In the genomic region with DNA sequence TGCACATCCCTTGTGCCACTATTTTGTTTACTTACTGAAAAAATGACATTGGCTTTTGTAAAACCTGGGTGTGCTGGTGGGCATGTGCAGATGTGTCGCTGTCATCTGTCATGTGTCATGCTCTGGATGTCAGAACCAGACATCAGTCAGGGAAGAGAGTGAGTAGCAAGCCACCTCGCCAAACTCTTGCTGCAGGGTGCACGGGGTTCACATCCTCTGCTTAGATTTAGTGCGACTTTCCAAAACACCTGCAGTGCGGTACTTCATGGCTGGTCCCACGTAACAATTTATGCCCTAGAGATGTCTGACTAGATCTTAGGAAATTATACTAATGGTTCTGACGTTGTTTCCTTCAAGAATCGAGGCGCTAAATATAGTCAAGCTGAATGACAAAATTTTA, we compare ENCODE assay signal across 9 cellular contexts.
DNase-seq lines count a peak whose midpoint lies in the region; ATAC-seq, FAIRE-seq and TF ChIP-seq lines count a peak whose summit lies in the region.
"Had no signal": no experiment of that assay in that cellular context is flagged by ENCODE, and none has a peak within 500 bp of the region (broad histone marks: within the 10 kb centered on the region; RNA-seq: fewer than 3 reads in every experiment).

No MANE protein-coding gene starts in this region.

- WGBS in A549 (ENCODE audit: missing lambda C conversion rate): 61% methylated on average over 9 of the region's 9 CpGs

- H3K9me3 ChIP-seq in A549 (peaks cover 6% of the 10 kb centered on the region; the same call in 2 of the 3 replicates), breast epithelium (no peaks in the 10 kb centered on the region)

- H3K4me1 Mint-ChIP-seq in natural killer cell treated with Interleukin-12 subunit alpha and Interleukin-12 subunit beta and Interleukin-15 and Interleukin-18, amount 100 ng/mL, for 72 hours (ENCODE audit: low read depth in 2 of 2): peaks cover 25 to 38% of the 10 kb centered on the region in 2 donors

- no peak for TF ChIP-seq EP300 in A549 (IDR thresholded peaks at IDR 0.05)

- H3K27ac ChIP-seq in A549 (peak overlapping the region; percentile 84 to 89), breast epithelium (peak overlapping the region; percentile 88 to 89)

- no peaks in the 10 kb centered on the region for H3K36me3 ChIP-seq in breast epithelium

- TF ChIP-seq POLR2A in A549 (IDR thresholded peaks at IDR 0.05; ENCODE audit: low read length) (no peak), breast epithelium (IDR thresholded peaks at IDR 0.05) (no peak)

- peaks cover 11% of the 10 kb centered on the region for H3K36me3 Mint-ChIP-seq in natural killer cell treated with Interleukin-12 subunit alpha and Interleukin-12 subunit beta and Interleukin-15 and Interleukin-18, amount 100 ng/mL, for 72 hours

- POLR2A ChIA-PET in A549 (lab: Yijun Ruan, JAX): interaction anchor here (1.9 to 2.5 kb wide), 2 partner anchors 214 to 318 kb away, joined by 8 to 11 read pairs; no protein-coding TSS in a partner anchor

- intact Hi-C loops in breast epithelium (cut with DNase I; ENCODE audit: low total_unique reads): no loop called here

- CTCF ChIA-PET in A549 (lab: Yijun Ruan, JAX): interaction anchor here (0.6 to 3.6 kb wide), 6 partner anchors 9 to 318 kb away, joined by 3 to 44 read pairs (median 5); no protein-coding TSS in a partner anchor

- H3K27me3 ChIP-seq in breast epithelium: no peaks in the 10 kb centered on the region

- ATAC-seq in A549 (no peak), HG03135 (IDR thresholded peaks at IDR 0.05; ENCODE audit: unreplicated experiment) (no peak), HG02798 (IDR thresholded peaks at IDR 0.05; ENCODE audit: poor library complexity, unreplicated experiment) (no peak)
- ATAC-seq in natural killer cell treated with Interleukin-12 subunit alpha and Interleukin-12 subunit beta and Interleukin-15 and Interleukin-18, amount 100 ng/mL, for 72 hours: peak in 1 of 2 donors; percentile 53

- peak overlapping the region; percentile 76 to 81 for H3K27ac Mint-ChIP-seq in natural killer cell treated with Interleukin-12 subunit alpha and Interleukin-12 subunit beta and Interleukin-15 and Interleukin-18, amount 100 ng/mL, for 72 hours

- DNase-seq in A549 (ENCODE audit: low read depth in 1 of 2, low spot score in 1 of 2) (no peak), T-helper 2 cell (peak in 3 of 5 experiments; percentile 11 to 55 (median 39)), breast epithelium (ENCODE audit: low spot score in 2 of 2) (no peak), NCI-H1417 (lab: John Stamatoyannopoulos, UW) (no peak), pons (ENCODE audit: low spot score) (no peak)
- no peak for DNase-seq in natural killer cell treated with Interleukin-12 subunit alpha and Interleukin-12 subunit beta and Interleukin-15 and Interleukin-18, amount 100 ng/mL, for 72 hours (ENCODE audit: low spot score)
- DNase-seq: NCI-H226 had no signal

- FAIRE-seq in A549 (lab: Jason Lieb, UNC): no peak

- H3K4me2 ChIP-seq in A549: peak overlapping the region; percentile 76

- H3K27me3 Mint-ChIP-seq in natural killer cell treated with Interleukin-12 subunit alpha and Interleukin-12 subunit beta and Interleukin-15 and Interleukin-18, amount 100 ng/mL, for 72 hours: no peaks in the 10 kb centered on the region

- no peak for TF ChIP-seq RAD21 in A549 (conservative IDR thresholded peaks at IDR 0.05 in 1 of 2, IDR thresholded peaks at IDR 0.05 in 1 of 2)

- H3K4me3 ChIP-seq in A549 (no peak overlapping the region), breast epithelium (no peak overlapping the region)

- H3K4me1 ChIP-seq in A549: peaks cover 44% of the 10 kb centered on the region
- peaks cover 0 to 10% of the 10 kb centered on the region in 2 donors for H3K4me1 ChIP-seq in breast epithelium

- TF ChIP-seq CTCF in A549 (IDR thresholded peaks at IDR 0.05) (no peak), breast epithelium (IDR thresholded peaks at IDR 0.05) (no peak)

- peaks cover 2% of the 10 kb centered on the region for H3K9me3 Mint-ChIP-seq in natural killer cell treated with Interleukin-12 subunit alpha and Interleukin-12 subunit beta and Interleukin-15 and Interleukin-18, amount 100 ng/mL, for 72 hours

- peak overlapping the region; percentile 75 for H3K4me3 Mint-ChIP-seq in natural killer cell treated with Interleukin-12 subunit alpha and Interleukin-12 subunit beta and Interleukin-15 and Interleukin-18, amount 100 ng/mL, for 72 hours

TF ChIP-seq in A549, 52 proteins besides CTCF, POLR2A, EP300 and RAD21:
- TF ChIP-seq KDM5A (IDR thresholded peaks at IDR 0.05) (no peak), CHD2 (IDR thresholded peaks at IDR 0.05; ENCODE audit: low read length, partially characterized antibody) (no peak), ZSCAN20 (CRISPR knock-in tag; IDR thresholded peaks at IDR 0.05) (no peak), ESRRA (IDR thresholded peaks at IDR 0.05; ENCODE audit: borderline replicate concordance, low read length) (no peak)
- TF ChIP-seq, protein P1, sequence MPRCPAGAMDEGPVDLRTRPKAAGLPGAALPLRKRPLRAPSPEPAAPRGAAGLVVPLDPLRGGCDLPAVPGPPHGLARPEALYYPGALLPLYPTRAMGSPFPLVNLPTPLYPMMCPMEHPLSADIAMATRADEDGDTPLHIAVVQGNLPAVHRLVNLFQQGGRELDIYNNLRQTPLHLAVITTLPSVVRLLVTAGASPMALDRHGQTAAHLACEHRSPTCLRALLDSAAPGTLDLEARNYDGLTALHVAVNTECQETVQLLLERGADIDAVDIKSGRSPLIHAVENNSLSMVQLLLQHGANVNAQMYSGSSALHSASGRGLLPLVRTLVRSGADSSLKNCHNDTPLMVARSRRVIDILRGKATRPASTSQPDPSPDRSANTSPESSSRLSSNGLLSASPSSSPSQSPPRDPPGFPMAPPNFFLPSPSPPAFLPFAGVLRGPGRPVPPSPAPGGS (IDR thresholded peaks at IDR 0.05): no peak
- TF ChIP-seq, protein P2, sequence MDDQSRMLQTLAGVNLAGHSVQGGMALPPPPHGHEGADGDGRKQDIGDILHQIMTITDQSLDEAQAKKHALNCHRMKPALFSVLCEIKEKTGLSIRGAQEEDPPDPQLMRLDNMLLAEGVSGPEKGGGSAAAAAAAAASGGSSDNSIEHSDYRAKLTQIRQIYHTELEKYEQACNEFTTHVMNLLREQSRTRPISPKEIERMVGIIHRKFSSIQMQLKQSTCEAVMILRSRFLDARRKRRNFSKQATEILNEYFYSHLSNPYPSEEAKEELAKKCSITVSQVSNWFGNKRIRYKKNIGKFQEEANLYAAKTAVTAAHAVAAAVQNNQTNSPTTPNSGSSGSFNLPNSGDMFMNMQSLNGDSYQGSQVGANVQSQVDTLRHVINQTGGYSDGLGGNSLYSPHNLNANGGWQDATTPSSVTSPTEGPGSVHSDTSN (IDR thresholded peaks at IDR 0.05): no peak
- TF ChIP-seq, protein P3, sequence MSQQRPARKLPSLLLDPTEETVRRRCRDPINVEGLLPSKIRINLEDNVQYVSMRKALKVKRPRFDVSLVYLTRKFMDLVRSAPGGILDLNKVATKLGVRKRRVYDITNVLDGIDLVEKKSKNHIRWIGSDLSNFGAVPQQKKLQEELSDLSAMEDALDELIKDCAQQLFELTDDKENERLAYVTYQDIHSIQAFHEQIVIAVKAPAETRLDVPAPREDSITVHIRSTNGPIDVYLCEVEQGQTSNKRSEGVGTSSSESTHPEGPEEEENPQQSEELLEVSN (IDR thresholded peaks at IDR 0.05; ENCODE audit: borderline replicate concordance, low read depth): no peak
- TF ChIP-seq, protein P4, sequence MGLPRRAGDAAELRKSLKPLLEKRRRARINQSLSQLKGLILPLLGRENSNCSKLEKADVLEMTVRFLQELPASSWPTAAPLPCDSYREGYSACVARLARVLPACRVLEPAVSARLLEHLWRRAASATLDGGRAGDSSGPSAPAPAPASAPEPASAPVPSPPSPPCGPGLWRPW (IDR thresholded peaks at IDR 0.05): no peak

Comparison
In these comparisons a context has a peak if more than half of its experiments do, and no peak if none do; other contexts are left out.
1. DNase-seq: peak in T-helper 2 cell (3 of 5); none in A549 (0 of 2), breast epithelium (0 of 2), natural killer cell treated with Interleukin-12 subunit alpha and Interleukin-12 subunit beta and Interleukin-15 and Interleukin-18, amount 100 ng/mL, for 72 hours (single experiment), NCI-H1417 (0 of 3) and pons (single experiment).